Comparison of ENCODE assay signal across 12 cellular contexts in genomic region chr10:7561216-7561893, GRCh38.
DNase-seq lines count a peak whose midpoint lies in the region; ATAC-seq, FAIRE-seq and TF ChIP-seq lines count a peak whose summit lies in the region.
"Had no signal": no experiment of that assay in that cellular context is flagged by ENCODE, and none has a peak within 500 bp of the region (broad histone marks: within the 10 kb centered on the region; RNA-seq: fewer than 3 reads in every experiment).

No MANE protein-coding gene starts in this region.

- WGBS in pancreas, 2 donors: 4 to 5% methylated on average over 19 of the region's 19 CpGs

- TF ChIP-seq CTCF in C4-2B (conservative IDR thresholded peaks at IDR 0.05) (no peak), pancreas (IDR thresholded peaks at IDR 0.05) (no peak)

- no peak overlapping the region for H3K27ac Mint-ChIP-seq in activated T-helper 2 cell treated with anti-CD3 and anti-CD28 coated beads, Interferon-gamma antibody, Interleukin-2, Interleukin-4, amounts not matched to agents 10 μg/mL and 5 μg/mL and 100 μg/mL, durations not matched to agents 14 hours and 24 hours and 36 hours
- H3K27ac Mint-ChIP-seq: activated naive CD4-positive, alpha-beta T cell treated with anti-CD3 and anti-CD28 coated beads, Interleukin-2, amount 10 ng/mL, durations not matched to agents 7 days and 5 days had no signal

- H3K27me3 Mint-ChIP-seq in activated T-helper 2 cell treated with anti-CD3 and anti-CD28 coated beads, Interferon-gamma antibody, Interleukin-2, Interleukin-4, amounts not matched to agents 10 μg/mL and 5 μg/mL and 100 μg/mL, durations not matched to agents 14 hours and 24 hours and 36 hours (ENCODE audit: low read depth): peaks cover 3% of the 10 kb centered on the region

- ATAC-seq in left ventricle myocardium superior (peak; percentile 93), pancreas (peak; percentile 87 to 94 (median 92)), HG02973 (IDR thresholded peaks at IDR 0.05; ENCODE audit: unreplicated experiment) (no peak)
- ATAC-seq: esophagus mucosa had no signal

- peak overlapping the region; percentile 70 for H3K9ac ChIP-seq in adipocyte (ENCODE audit: low read length)

- H3K27ac ChIP-seq in C4-2B: peak overlapping the region; percentile 36
- H3K27ac ChIP-seq in pancreas: peak overlapping the region; percentile 39 to 66 (median 55)
- H3K27ac ChIP-seq: WERI-Rb-1 had no signal

- H3K27me3 ChIP-seq in adipocyte (replicated peaks; ENCODE audit: control insufficient read depth, insufficient read depth, low read length) (no peaks in the 10 kb centered on the region), pancreas (no peaks in the 10 kb centered on the region)

- no peaks in the 10 kb centered on the region for H3K9me3 Mint-ChIP-seq in activated T-helper 2 cell treated with anti-CD3 and anti-CD28 coated beads, Interferon-gamma antibody, Interleukin-2, Interleukin-4, amounts not matched to agents 10 μg/mL and 5 μg/mL and 100 μg/mL, durations not matched to agents 14 hours and 24 hours and 36 hours
- H3K9me3 Mint-ChIP-seq: activated naive CD4-positive, alpha-beta T cell treated with anti-CD3 and anti-CD28 coated beads, Interleukin-2, amount 10 ng/mL, durations not matched to agents 7 days and 5 days had no signal

- H3K4me1 Mint-ChIP-seq in activated T-helper 2 cell treated with anti-CD3 and anti-CD28 coated beads, Interferon-gamma antibody, Interleukin-2, Interleukin-4, amounts not matched to agents 10 μg/mL and 5 μg/mL and 100 μg/mL, durations not matched to agents 14 hours and 24 hours and 36 hours (ENCODE audit: low read depth): no peaks in the 10 kb centered on the region
- H3K4me1 Mint-ChIP-seq: activated naive CD4-positive, alpha-beta T cell treated with anti-CD3 and anti-CD28 coated beads, Interleukin-2, amount 10 ng/mL, durations not matched to agents 7 days and 5 days had no signal

- peaks cover 57% of the 10 kb centered on the region for H3K4me1 ChIP-seq in adipocyte (ENCODE audit: control insufficient read depth, insufficient read depth, low read length)
- H3K4me1 ChIP-seq in pancreas: peaks cover 3 to 12% (median 6%) of the 10 kb centered on the region in 3 donors

- intact Hi-C loops in left ventricle myocardium superior (cut with micrococcal nuclease) (no loop called here), pancreas (cut with DNase I) (no loop called here)
- intact Hi-C loops in activated T-helper 2 cell treated with anti-CD3 and anti-CD28 coated beads, Interferon-gamma antibody, Interleukin-2, Interleukin-4, amounts not matched to agents 10 μg/mL and 5 μg/mL and 100 μg/mL, durations not matched to agents 14 hours and 24 hours and 36 hours (cut with micrococcal nuclease): no loop called here

- H3K36me3 ChIP-seq in adipocyte (ENCODE audit: control insufficient read depth, insufficient read depth, low read length, severe bottlenecking) (peaks cover 21% of the 10 kb centered on the region), pancreas (no peaks in the 10 kb centered on the region)
- H3K36me3 ChIP-seq: WERI-Rb-1 had no signal

- no peak for FAIRE-seq in pancreas (lab: Jason Lieb, UNC)

- H3K9me3 ChIP-seq in adipocyte (ENCODE audit: control insufficient read depth, low read length) (no peaks in the 10 kb centered on the region), pancreas (no peaks in the 10 kb centered on the region)

- no peaks in the 10 kb centered on the region for H3K36me3 Mint-ChIP-seq in activated T-helper 2 cell treated with anti-CD3 and anti-CD28 coated beads, Interferon-gamma antibody, Interleukin-2, Interleukin-4, amounts not matched to agents 10 μg/mL and 5 μg/mL and 100 μg/mL, durations not matched to agents 14 hours and 24 hours and 36 hours (ENCODE audit: low read depth)
- H3K36me3 Mint-ChIP-seq: activated naive CD4-positive, alpha-beta T cell treated with anti-CD3 and anti-CD28 coated beads, Interleukin-2, amount 10 ng/mL, durations not matched to agents 7 days and 5 days had no signal

- H3K4me3 Mint-ChIP-seq in activated T-helper 2 cell treated with anti-CD3 and anti-CD28 coated beads, Interferon-gamma antibody, Interleukin-2, Interleukin-4, amounts not matched to agents 10 μg/mL and 5 μg/mL and 100 μg/mL, durations not matched to agents 14 hours and 24 hours and 36 hours (ENCODE audit: low read depth): no peak overlapping the region
- H3K4me3 Mint-ChIP-seq: activated naive CD4-positive, alpha-beta T cell treated with anti-CD3 and anti-CD28 coated beads, Interleukin-2, amount 10 ng/mL, durations not matched to agents 7 days and 5 days had no signal

- DNase-seq in adipocyte (ENCODE audit: low read depth) (peak; percentile 23), left ventricle myocardium superior (peak; percentile 93), pancreas (peak; percentile 64 to 85 (median 74)), G401 (ENCODE audit: low spot score) (no peak), HuH-7.5 (ENCODE audit: low spot score) (no peak)
- DNase-seq in activated T-helper 2 cell treated with anti-CD3 and anti-CD28 coated beads, Interferon-gamma antibody, Interleukin-2, Interleukin-4, amounts not matched to agents 10 μg/mL and 5 μg/mL and 100 μg/mL, durations not matched to agents 14 hours and 24 hours and 36 hours (ENCODE audit: low spot score): no peak
- DNase-seq: activated naive CD4-positive, alpha-beta T cell treated with anti-CD3 and anti-CD28 coated beads, Interleukin-2, amount 10 ng/mL, durations not matched to agents 7 days and 5 days; NK-92 treated with Interleukin-12 subunit alpha and Interleukin-12 subunit beta, amount 100 ng/mL, for 24 hours; WERI-Rb-1 had no signal

- H3K4me3 ChIP-seq in adipocyte (ENCODE audit: low read length) (peak overlapping the region; percentile 57), pancreas (no peak overlapping the region)

- in situ Hi-C loops in G401 (cut with HindIII; ENCODE audit: low sequenced_read_pairs): no loop called here

Comparison
In these comparisons a context has a peak if more than half of its experiments do, and no peak if none do; other contexts are left out.
1. DNase-seq: peak in adipocyte (single experiment), left ventricle myocardium superior (single experiment) and pancreas (6 of 6); none in G401 (single experiment), HuH-7.5 (single experiment) and activated T-helper 2 cell treated with anti-CD3 and anti-CD28 coated beads, Interferon-gamma antibody, Interleukin-2, Interleukin-4, amounts not matched to agents 10 μg/mL and 5 μg/mL and 100 μg/mL, durations not matched to agents 14 hours and 24 hours and 36 hours (single experiment).